ENCODE assay signal across 1 cellular context in genomic region chr3:36514171-36514570, GRCh38.
TF ChIP-seq lines count a peak whose summit lies in the region.

No MANE protein-coding gene starts in this region.

TF ChIP-seq in SK-N-SH treated with all-trans-retinoic acid at 6 μM for 48 hours, 23 proteins besides CTCF, POLR2A, EP300 and RAD21 (continued from another document):
- TF ChIP-seq, protein P1, sequence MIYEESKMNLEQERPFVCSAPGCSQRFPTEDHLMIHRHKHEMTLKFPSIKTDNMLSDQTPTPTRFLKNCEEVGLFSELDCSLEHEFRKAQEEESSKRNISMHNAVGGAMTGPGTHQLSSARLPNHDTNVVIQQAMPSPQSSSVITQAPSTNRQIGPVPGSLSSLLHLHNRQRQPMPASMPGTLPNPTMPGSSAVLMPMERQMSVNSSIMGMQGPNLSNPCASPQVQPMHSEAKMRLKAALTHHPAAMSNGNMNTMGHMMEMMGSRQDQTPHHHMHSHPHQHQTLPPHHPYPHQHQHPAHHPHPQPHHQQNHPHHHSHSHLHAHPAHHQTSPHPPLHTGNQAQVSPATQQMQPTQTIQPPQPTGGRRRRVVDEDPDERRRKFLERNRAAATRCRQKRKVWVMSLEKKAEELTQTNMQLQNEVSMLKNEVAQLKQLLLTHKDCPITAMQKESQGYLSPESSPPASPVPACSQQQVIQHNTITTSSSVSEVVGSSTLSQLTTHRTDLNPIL (CRISPR knock-in tag; IDR thresholded peaks at IDR 0.05; ENCODE audit: low read depth) = no peak
- TF ChIP-seq TCF4 (CRISPR knock-in tag; IDR thresholded peaks at IDR 0.05; ENCODE audit: borderline replicate concordance) (no peak), ZNF8 (CRISPR knock-in tag; IDR thresholded peaks at IDR 0.05) (no peak), SNAI2 (CRISPR knock-in tag; IDR thresholded peaks at IDR 0.05) (no peak), PPARA (CRISPR knock-in tag; IDR thresholded peaks at IDR 0.05; ENCODE audit: borderline replicate concordance) (no peak), RARB (CRISPR knock-in tag; IDR thresholded peaks at IDR 0.05) (no peak), ZFP3 (CRISPR knock-in tag; IDR thresholded peaks at IDR 0.05) (no peak), GLIS3 (CRISPR knock-in tag; IDR thresholded peaks at IDR 0.05) (no peak)
- TF ChIP-seq, protein P2, sequence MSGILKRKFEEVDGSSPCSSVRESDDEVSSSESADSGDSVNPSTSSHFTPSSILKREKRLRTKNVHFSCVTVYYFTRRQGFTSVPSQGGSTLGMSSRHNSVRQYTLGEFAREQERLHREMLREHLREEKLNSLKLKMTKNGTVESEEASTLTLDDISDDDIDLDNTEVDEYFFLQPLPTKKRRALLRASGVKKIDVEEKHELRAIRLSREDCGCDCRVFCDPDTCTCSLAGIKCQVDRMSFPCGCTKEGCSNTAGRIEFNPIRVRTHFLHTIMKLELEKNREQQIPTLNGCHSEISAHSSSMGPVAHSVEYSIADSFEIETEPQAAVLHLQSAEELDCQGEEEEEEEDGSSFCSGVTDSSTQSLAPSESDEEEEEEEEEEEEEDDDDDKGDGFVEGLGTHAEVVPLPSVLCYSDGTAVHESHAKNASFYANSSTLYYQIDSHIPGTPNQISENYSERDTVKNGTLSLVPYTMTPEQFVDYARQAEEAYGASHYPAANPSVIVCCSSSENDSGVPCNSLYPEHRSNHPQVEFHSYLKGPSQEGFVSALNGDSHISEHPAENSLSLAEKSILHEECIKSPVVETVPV (CRISPR knock-in tag; IDR thresholded peaks at IDR 0.05) = no peak
